9 cellular contexts compared by ENCODE assay signal in genomic region chr20:9903048-9903651, GRCh38.
DNase-seq lines count a peak whose midpoint lies in the region; ATAC-seq and TF ChIP-seq lines count a peak whose summit lies in the region.
"Had no signal": no experiment of that assay in that cellular context is flagged by ENCODE, and none has a peak within 500 bp of the region (broad histone marks: within the 10 kb centered on the region; RNA-seq: fewer than 3 reads in every experiment).

No MANE protein-coding gene starts in this region.

- no peak overlapping the region for H3K27ac ChIP-seq in PC-3 (ENCODE audit: low read length)

- H3K4me1 ChIP-seq in PC-3 (ENCODE audit: insufficient read depth, low read length) = no peaks in the 10 kb centered on the region

- in situ Hi-C loops in ACHN (cut with HindIII; ENCODE audit: low pct_ligation_motif_present, low pct_unique_long_range_greater_than_20kb, low sequenced_read_pairs) = no loop called here

- intact Hi-C loops in PC-3 (cut with micrococcal nuclease) = no loop called here

- no peaks in the 10 kb centered on the region for H3K9me3 ChIP-seq in PC-3 (ENCODE audit: low read length)

- H3K79me2 ChIP-seq in PC-3 (ENCODE audit: low read length) = no peaks in the 10 kb centered on the region

- H2AFZ ChIP-seq in PC-3 (ENCODE audit: low read length) = no peak overlapping the region

- peak; percentile 89 for TF ChIP-seq CTCF in PC-3 (conservative IDR thresholded peaks at IDR 0.05; ENCODE audit: low read depth, low read length)

- POLR2A ChIA-PET in PC-3 (lab: Charles Lee; ENCODE audit: unreplicated experiment) = interaction anchor here (0.8 kb wide), 1 partner anchor 167 kb away, joined by 9 read pairs; no protein-coding TSS in a partner anchor

- no peak overlapping the region for H3K4me3 ChIP-seq in PC-3 (ENCODE audit: low read length)

- BruUV-seq in PC-3 (replicated peaks; lab: Mats Ljungman, UMichigan) = no TSS peak

- H3K4me2 ChIP-seq in PC-3 (ENCODE audit: low read length) = no peak overlapping the region

- peak; percentile 60 for ATAC-seq in GM18868 (IDR thresholded peaks at IDR 0.05; ENCODE audit: unreplicated experiment)
- no peak for ATAC-seq in PC-3

- no peaks in the 10 kb centered on the region for H3K9me2 ChIP-seq in PC-3 (replicated peaks; ENCODE audit: low read length)

- peak; percentile 6 for DNase-seq in ACHN
- peak; percentile 30 for DNase-seq in PC-3
- DNase-seq in foreskin melanocyte = peak; percentile 47
- no peak for DNase-seq in COR-L47 (lab: John Stamatoyannopoulos, UW)
- DNase-seq in UCSD-AML1 (lab: John Stamatoyannopoulos, UW; ENCODE audit: unreplicated experiment) = no peak
- no peak for DNase-seq in activated T-cell treated with anti-CD3 and anti-CD28 coated beads, Interleukin-2, amount 50 U/mL, for 1 hour
- no peak for DNase-seq in activated CD4-positive, alpha-beta T cell treated with anti-CD3 and anti-CD28 coated beads for 4 hours
- DNase-seq: NCI-H510A had no signal

- H3K27me3 ChIP-seq in PC-3 (ENCODE audit: low read length) = peaks cover 77% of the 10 kb centered on the region

- CTCF ChIA-PET in PC-3 (lab: Charles Lee) = interaction anchor here (0.5 to 1.0 kb wide), 3 partner anchors 286 to 1060 kb away, joined by 3 to 5 read pairs (median 4); no protein-coding TSS in a partner anchor

- H3F3A ChIP-seq in PC-3 (ENCODE audit: low read length, unreplicated experiment) = no peaks in the 10 kb centered on the region

- no peaks in the 10 kb centered on the region for H4K20me1 ChIP-seq in PC-3 (ENCODE audit: low read length)

- no peak overlapping the region for H3K9ac ChIP-seq in PC-3 (ENCODE audit: low read length)

- H3K36me3 ChIP-seq in PC-3 (ENCODE audit: low read depth, low read length) = no peaks in the 10 kb centered on the region

Comparison
In these comparisons a context has a peak if more than half of its experiments do, and no peak if none do; other contexts are left out.
1. DNase-seq: peak in ACHN (single experiment), PC-3 (single experiment) and foreskin melanocyte (single experiment); none in COR-L47 (single experiment), UCSD-AML1 (single experiment), activated T-cell treated with anti-CD3 and anti-CD28 coated beads, Interleukin-2, amount 50 U/mL, for 1 hour (single experiment) and activated CD4-positive, alpha-beta T cell treated with anti-CD3 and anti-CD28 coated beads for 4 hours (0 of 2).